30 cellular contexts compared by ENCODE assay signal in genomic region chr1:215581896-215582295, GRCh38.
"Had no signal": no experiment of that assay in that cellular context is flagged by ENCODE, and none has a peak within 500 bp of the region (broad histone marks: within the 10 kb centered on the region; RNA-seq: fewer than 3 reads in every experiment).

No MANE protein-coding gene starts in this region.

- H3K9me3 ChIP-seq: left ventricle myocardium inferior, mucosa of descending colon, thoracic aorta, uterus had no signal

- H3K27ac Mint-ChIP-seq: activated naive CD4-positive, alpha-beta T cell treated with anti-CD3 and anti-CD28 coated beads, Interleukin-2, amount 10 ng/mL, durations not matched to agents 7 days and 5 days; activated naive CD8-positive, alpha-beta T cell treated with anti-CD3 and anti-CD28 coated beads, Interleukin-2, amount 10 ng/mL, durations not matched to agents 7 days and 5 days; activated T-cell treated with anti-CD3 and anti-CD28 coated beads, Interleukin-2, amount 50 U/mL, for 24 hours; effector memory CD8-positive, alpha-beta T cell; nephron; progenitor cell of endocrine pancreas; stimulated activated naive CD8-positive, alpha-beta T cell treated with anti-CD3 and anti-CD28 coated beads, Interleukin-15, Interleukin-2, amounts not matched to agents 100 ng/mL and 50 ng/mL, for 24 hours; T-helper 2 cell treated with Interferon-gamma antibody and Interleukin-4, amounts not matched to agents 5 μg/mL and 100 μg/mL, for 36 hours had no signal

- H3K27me3 Mint-ChIP-seq: activated naive CD4-positive, alpha-beta T cell treated with anti-CD3 and anti-CD28 coated beads, Interleukin-2, amount 10 ng/mL, durations not matched to agents 7 days and 5 days; activated naive CD8-positive, alpha-beta T cell treated with anti-CD3 and anti-CD28 coated beads, Interleukin-2, amount 10 ng/mL, durations not matched to agents 7 days and 5 days; activated T-cell treated with anti-CD3 and anti-CD28 coated beads, Interleukin-2, amount 50 U/mL, for 24 hours; effector memory CD8-positive, alpha-beta T cell; progenitor cell of endocrine pancreas; stimulated activated naive CD8-positive, alpha-beta T cell treated with anti-CD3 and anti-CD28 coated beads, Interleukin-15, Interleukin-2, amounts not matched to agents 100 ng/mL and 50 ng/mL, for 24 hours had no signal

- H3K4me1 ChIP-seq: uterus had no signal

- H3K9me3 Mint-ChIP-seq: activated naive CD4-positive, alpha-beta T cell treated with anti-CD3 and anti-CD28 coated beads, Interleukin-2, amount 10 ng/mL, durations not matched to agents 7 days and 5 days had no signal

- H3K4me3 Mint-ChIP-seq: activated naive CD4-positive, alpha-beta T cell treated with anti-CD3 and anti-CD28 coated beads, Interleukin-2, amount 10 ng/mL, durations not matched to agents 7 days and 5 days; activated naive CD8-positive, alpha-beta T cell treated with anti-CD3 and anti-CD28 coated beads, Interleukin-2, amount 10 ng/mL, durations not matched to agents 7 days and 5 days; activated T-cell treated with anti-CD3 and anti-CD28 coated beads, Interleukin-2, amount 50 U/mL, for 24 hours; effector memory CD8-positive, alpha-beta T cell; nephron; stimulated activated naive CD8-positive, alpha-beta T cell treated with anti-CD3 and anti-CD28 coated beads, Interleukin-15, Interleukin-2, amounts not matched to agents 100 ng/mL and 50 ng/mL, for 24 hours; T-helper 2 cell treated with Interferon-gamma antibody and Interleukin-4, amounts not matched to agents 5 μg/mL and 100 μg/mL, for 36 hours had no signal

- H3K27ac ChIP-seq: brain microvascular endothelial cell, skin epidermis, thoracic aorta, uterus, VCaP had no signal

- H3K27me3 ChIP-seq: brain microvascular endothelial cell, uterus had no signal

- FAIRE-seq: astrocyte, islet of Langerhans had no signal

- DNase-seq: activated CD4-positive, alpha-beta T cell treated with anti-CD3 and anti-CD28 coated beads for 48 hours; activated CD4-positive, alpha-beta T cell treated with anti-CD3 and anti-CD28 coated beads, Interleukin-2, amount 50 U/mL, for 48 hours; activated CD8-positive, alpha-beta memory T cell treated with anti-CD3 and anti-CD28 coated beads, Interleukin-2, amount 50 U/mL, for 4 hours; activated gamma-delta T cell; activated naive CD4-positive, alpha-beta T cell treated with anti-CD3 and anti-CD28 coated beads, Interleukin-2, amount 10 ng/mL, durations not matched to agents 7 days and 5 days; activated naive CD8-positive, alpha-beta T cell treated with anti-CD3 and anti-CD28 coated beads, Interleukin-2, amount 10 ng/mL, durations not matched to agents 7 days and 5 days; activated T-cell treated with anti-CD3 and anti-CD28 coated beads, Interleukin-2, amount 50 U/mL, for 24 hours; brain microvascular endothelial cell; cortex of kidney; effector memory CD8-positive, alpha-beta T cell; foreskin melanocyte; glutamatergic neuron; left ventricle myocardium inferior; mesendoderm; mucosa of descending colon; stimulated activated CD4-positive, alpha-beta T cell treated with anti-CD3 and anti-CD28 coated beads, Interleukin-12 subunit alpha, Interleukin-12 subunit beta, amount 100 ng/mL, for 4 hours; stimulated activated CD4-positive, alpha-beta T cell treated with anti-CD3 and anti-CD28 coated beads, Interleukin-4, amount 100 ng/mL, for 1 hour; uterus had no signal

- H3K4me3 ChIP-seq: left ventricle myocardium inferior, lung, mucosa of descending colon, skin epidermis, thoracic aorta, uterus had no signal

- ATAC-seq: effector memory CD8-positive, alpha-beta T cell; esophagus mucosa; mucosa of descending colon; sciatic nerve had no signal

- H3K36me3 ChIP-seq: uterus had no signal

- H3K4me1 Mint-ChIP-seq: activated naive CD4-positive, alpha-beta T cell treated with anti-CD3 and anti-CD28 coated beads, Interleukin-2, amount 10 ng/mL, durations not matched to agents 7 days and 5 days; activated naive CD8-positive, alpha-beta T cell treated with anti-CD3 and anti-CD28 coated beads, Interleukin-2, amount 10 ng/mL, durations not matched to agents 7 days and 5 days; nephron had no signal
